8 cellular contexts compared by ENCODE assay signal in genomic region chr13:27379694-27380596, GRCh38.
DNase-seq lines count a peak whose midpoint lies in the region; ATAC-seq and TF ChIP-seq lines count a peak whose summit lies in the region.

No MANE protein-coding gene starts in this region.

- H4K20me1 ChIP-seq in DND-41 (ENCODE audit: insufficient read depth, low read length): no peaks in the 10 kb centered on the region

- H2AFZ ChIP-seq in DND-41 (ENCODE audit: low read depth, low read length): no peak overlapping the region; the same call in 1 of the 2 replicates

- H3K79me2 ChIP-seq in DND-41 (ENCODE audit: insufficient read depth, low read length): no peaks in the 10 kb centered on the region

- H3K4me3 ChIP-seq in DND-41 (ENCODE audit: low read depth in 1 of 2, low read length in 2 of 2) (no peak overlapping the region), LNCaP clone FGC (ENCODE audit: low read depth, low read length) (no peak overlapping the region)

- peaks cover 6% of the 10 kb centered on the region for H3K4me1 ChIP-seq in DND-41 (ENCODE audit: insufficient read depth, low read length)

- no peaks in the 10 kb centered on the region for H3K27me3 ChIP-seq in DND-41 (ENCODE audit: insufficient read depth, low read length, poor library complexity)

- no peak overlapping the region for H3K9ac ChIP-seq in DND-41 (ENCODE audit: low read depth, low read length)

- peak; percentile 76 for DNase-seq in DND-41
- DNase-seq in LNCaP clone FGC (ENCODE audit: low read depth): no peak
- peak; percentile 23 for DNase-seq in SKM-1 (lab: John Stamatoyannopoulos, UW; ENCODE audit: unreplicated experiment)
- peak in 38 of 58 donors; percentile 2 to 64 (median 18) for DNase-seq in anterior cingulate cortex (lab: John Stamatoyannopoulos, UW)
- DNase-seq in inferior parietal cortex (ENCODE audit: extremely low spot score): peak; percentile 68
- DNase-seq in stimulated activated CD4-positive, alpha-beta T cell treated with anti-CD3 and anti-CD28 coated beads, Interleukin-2, amount 100 ng/mL, for 24 hours: peak; percentile 60 to 69

- no peaks in the 10 kb centered on the region for H3K9me3 ChIP-seq in DND-41 (ENCODE audit: insufficient read depth, low read length, severe bottlenecking)

- no peaks in the 10 kb centered on the region for H3K36me3 ChIP-seq in DND-41 (ENCODE audit: insufficient read depth, low read length)

- TF ChIP-seq CTCF in DND-41 (IDR thresholded peaks at IDR 0.05; ENCODE audit: borderline replicate concordance, extremely low read depth, low read length, poor library complexity, severe bottlenecking) (peak; percentile 89), LNCaP clone FGC (IDR thresholded peaks at IDR 0.05; ENCODE audit: control insufficient read depth, extremely low read depth, insufficient read depth) (peak; percentile 68)

- no peak overlapping the region for H3K4me2 ChIP-seq in DND-41 (ENCODE audit: insufficient read depth, low read length)

- no peak overlapping the region for H3K27ac ChIP-seq in DND-41 (ENCODE audit: low read length)

- ATAC-seq in DND-41 (ENCODE audit: insufficient read depth, low read depth): peak; percentile 79
- no peak for ATAC-seq in HG03354 (IDR thresholded peaks at IDR 0.05; ENCODE audit: poor library complexity, severe bottlenecking, unreplicated experiment)
- ATAC-seq in GM18873 (IDR thresholded peaks at IDR 0.05; ENCODE audit: low FRiP score, unreplicated experiment): no peak
